ENCODE assay signal across 8 cellular contexts in genomic region chr15:88274534-88275460, GRCh38. TPM values are rescaled to one million over a fixed set of nuclear protein-coding genes. Genes with fewer than 3 reads are reported as not detected.
DNase-seq lines count a peak whose midpoint lies in the region; ATAC-seq, FAIRE-seq and TF ChIP-seq lines count a peak whose summit lies in the region.
"Had no signal": no experiment of that assay in that cellular context is flagged by ENCODE, and none has a peak within 500 bp of the region (broad histone marks: within the 10 kb centered on the region; RNA-seq: fewer than 3 reads in every experiment).

No MANE protein-coding gene starts in this region.

- no peak overlapping the region for H3K4me3 ChIP-seq in WI38 (ENCODE audit: low read depth, low read length)
- H3K4me3 ChIP-seq in HepG2 (replicated peaks in 1 of 3; ENCODE audit: insufficient read depth in 1 of 3, low read depth in 2 of 3, low read length in 3 of 3) = no peak overlapping the region

- ATAC-seq in GM21529 (IDR thresholded peaks at IDR 0.05; ENCODE audit: unreplicated experiment) = peak; percentile 81
- ATAC-seq in HepG2 = peak; percentile 94

- no peaks in the 10 kb centered on the region for H3K36me3 ChIP-seq in HepG2 (replicated peaks in 1 of 2; ENCODE audit: control insufficient read depth in 1 of 2, insufficient read depth in 2 of 2, low read length in 2 of 2)

- CTCF ChIA-PET in HepG2 (lab: Yijun Ruan, JAX; ENCODE audit: low intra/inter-chr PET ratio, low total read pairs) = no interaction called here

- H3K9ac ChIP-seq in HepG2 (ENCODE audit: insufficient read depth, low read depth, low read length) = no peak overlapping the region

- no peak for TF ChIP-seq EP300 in HepG2 (IDR thresholded peaks at IDR 0.05; ENCODE audit: low read depth in 2 of 2, low read length in 2 of 2)
- TF ChIP-seq EP300 in HepG2 (CRISPR knock-in tag; IDR thresholded peaks at IDR 0.05; ENCODE audit: borderline replicate concordance) = no peak

- no peak for TF ChIP-seq POLR2A in HepG2 (IDR thresholded peaks at IDR 0.05; ENCODE audit: insufficient read depth in 1 of 2, low read depth in 2 of 2, low read length in 2 of 2)

- in situ Hi-C loops in HepG2 (cut with HindIII; ENCODE audit: extremely low pct_ligation_motif_present, low pct_unique_long_range_greater_than_20kb) = no loop called here

- H3K4me1 ChIP-seq in HepG2 (ENCODE audit: insufficient read depth, low read length) = no peaks in the 10 kb centered on the region

- BruUV-seq in HepG2 (replicated peaks; lab: Mats Ljungman, UMichigan) = no TSS peak

- TF ChIP-seq CTCF in WI38 (IDR thresholded peaks at IDR 0.05; ENCODE audit: low read depth, low read length) = peak; percentile 85
- peak; percentile 89 for TF ChIP-seq CTCF in HepG2 (CRISPR knock-in tag; IDR thresholded peaks at IDR 0.05)

- peak; percentile 29 for DNase-seq in GM04504 (ENCODE audit: low read depth)
- peak; percentile 29 for DNase-seq in LHCN-M2 (ENCODE audit: low read depth)
- DNase-seq in central memory CD4-positive, alpha-beta T cell = peak; percentile 5
- peak; percentile 7 for DNase-seq in HepG2 (ENCODE audit: low spot score)
- DNase-seq in stimulated activated CD4-positive, alpha-beta T cell treated with anti-CD3 and anti-CD28 coated beads, TNF-alpha, amount 100 ng/mL, for 4 hours (ENCODE audit: low read depth in 3 of 3) = peak; percentile 19 to 46 (median 37)

- no peak for FAIRE-seq in HepG2 (lab: Jason Lieb, UNC)

- TF ChIP-seq RAD21 in HepG2 (CRISPR knock-in tag; IDR thresholded peaks at IDR 0.05) = peak; percentile 40; the same call in 1 of the 2 replicates

- 19% methylated on average over 11 of the region's 11 CpGs for WGBS in HepG2 (ENCODE audit: low lambda C conversion rate)

- H3K9me3 ChIP-seq in HepG2 (ENCODE audit: low read length) = no peaks in the 10 kb centered on the region

- no peak overlapping the region for H3K4me2 ChIP-seq in HepG2 (ENCODE audit: low read depth, low read length)

- intact Hi-C loops in HepG2 (cut with micrococcal nuclease; ENCODE audit: unreplicated experiment) = no loop called here

- H2AFZ ChIP-seq in HepG2 (ENCODE audit: low read length) = no peak overlapping the region

- no peak overlapping the region for H3K27ac ChIP-seq in HepG2 (ENCODE audit: extremely low read length, insufficient read depth, low read length)
- H3K27ac ChIP-seq: epithelial cell of prostate had no signal

- no peaks in the 10 kb centered on the region; a peak in 1 of 5 replicates for H3K27me3 ChIP-seq in HepG2 (ENCODE audit: control insufficient read depth in 1 of 2, insufficient read depth in 2 of 2, low read length in 2 of 2)

- peaks cover 4% of the 10 kb centered on the region; the same call in 1 of the 2 replicates for H4K20me1 ChIP-seq in HepG2 (ENCODE audit: insufficient read depth, low read length)

- POLR2A ChIA-PET in HepG2 (lab: Yijun Ruan, JAX) = no interaction called here

- no peaks in the 10 kb centered on the region for H3K79me2 ChIP-seq in HepG2 (ENCODE audit: insufficient read depth, low read length)

TF ChIP-seq in HepG2, 621 proteins besides CTCF, POLR2A, EP300 and RAD21:
- TF ChIP-seq TBL1XR1 (IDR thresholded peaks at IDR 0.05; ENCODE audit: borderline replicate concordance, low read length, partially characterized antibody) = no peak
- peak; percentile 31; the same call in 1 of the 2 replicates for TF ChIP-seq ZNF644 (CRISPR knock-in tag; IDR thresholded peaks at IDR 0.05; ENCODE audit: low read depth)
- no peak for TF ChIP-seq ZBTB25 (CRISPR knock-in tag; IDR thresholded peaks at IDR 0.05)
- peak; percentile 73 for TF ChIP-seq STAG1 (CRISPR knock-in tag; IDR thresholded peaks at IDR 0.05)
- TF ChIP-seq SP2 (CRISPR knock-in tag; IDR thresholded peaks at IDR 0.05) = no peak
- no peak for TF ChIP-seq ASH2L (IDR thresholded peaks at IDR 0.05; ENCODE audit: insufficient read length, low read depth, low read length)
- TF ChIP-seq ZKSCAN8 (CRISPR knock-in tag; IDR thresholded peaks at IDR 0.05; ENCODE audit: borderline replicate concordance) = no peak
- TF ChIP-seq ZKSCAN5 (CRISPR knock-in tag; IDR thresholded peaks at IDR 0.05) = no peak
- TF ChIP-seq ZMYM4 (CRISPR knock-in tag; IDR thresholded peaks at IDR 0.05) = peak; percentile 17; the same call in 1 of the 2 replicates
- 0 out of 2 replicates have a peak, but pooled peaks have one; percentile 8 for TF ChIP-seq ZNF687 (CRISPR knock-in tag; IDR thresholded peaks at IDR 0.05)
- TF ChIP-seq HOXA7 (CRISPR knock-in tag; IDR thresholded peaks at IDR 0.05) = no peak
- TF ChIP-seq FOXO1 (CRISPR knock-in tag; IDR thresholded peaks at IDR 0.05) = 0 out of 2 replicates have a peak, but pooled peaks have one; percentile 18
- TF ChIP-seq ZNF101 (CRISPR knock-in tag; IDR thresholded peaks at IDR 0.05; ENCODE audit: borderline replicate concordance, low read depth) = no peak
- TF ChIP-seq GABPA (IDR thresholded peaks at IDR 0.05; ENCODE audit: low read depth, low read length) = no peak
- TF ChIP-seq GABPA (CRISPR knock-in tag; IDR thresholded peaks at IDR 0.05; ENCODE audit: low read depth) = no peak
- TF ChIP-seq ZFX (CRISPR knock-in tag; IDR thresholded peaks at IDR 0.05; ENCODE audit: low read depth) = 0 out of 2 replicates have a peak, but pooled peaks have one; percentile 30

RNA-seq across cellular contexts. Expression of gene NTRK3, which starts 18.3 kb away (rescaled TPM):
- total RNA-seq in LHCN-M2 (2014; rRNA removed) = 0.23 and 0.45 TPM in 2 replicates
- 0.47 TPM for polyA plus RNA-seq in LHCN-M2 (2012)
- total RNA-seq in HepG2 (2016; rRNA removed; fragmentation: Illumina TruSeq; extraction: Trizol) = not detected in 2 replicates
- total RNA-seq in HepG2 (2016; cell fraction: cytosol; rRNA removed; fragmentation: Illumina TruSeq; extraction: Trizol; ENCODE audit: low read depth) = not detected in 2 replicates
- not detected in 2 replicates for total RNA-seq in HepG2 (2016; cell fraction: insoluble cytoplasmic fraction; rRNA removed; fragmentation: Illumina TruSeq; extraction: Trizol)
- total RNA-seq in HepG2 (2016; cell fraction: membrane; rRNA removed; fragmentation: Illumina TruSeq; extraction: Trizol) = not detected in 2 replicates
- total RNA-seq in HepG2 (2016; cell fraction: nucleus; rRNA removed; fragmentation: Illumina TruSeq; extraction: Trizol) = not detected in 2 replicates
- polyA plus RNA-seq in HepG2 (2011; rRNA removed) = not detected in 2 replicates
- not detected in 2 replicates for polyA plus RNA-seq in HepG2 (2011; cell fraction: cytosol; rRNA removed)
- polyA plus RNA-seq in HepG2 (2011; cell fraction: nucleus; rRNA removed) = not detected in 2 replicates
- polyA plus RNA-seq in HepG2 (2012) = not detected in 2 replicates
- polyA plus RNA-seq in HepG2 (2016; cell fraction: cytosol; fragmentation: Illumina TruSeq; extraction: Trizol; ENCODE audit: low read depth) = not detected in 2 replicates
- not detected in 2 replicates for polyA plus RNA-seq in HepG2 (2016; cell fraction: insoluble cytoplasmic fraction; fragmentation: Illumina TruSeq; extraction: Trizol; ENCODE audit: low read depth)
- polyA plus RNA-seq in HepG2 (2016; cell fraction: membrane; fragmentation: Illumina TruSeq; extraction: Trizol; ENCODE audit: low read depth) = not detected in 2 replicates
- polyA plus RNA-seq in HepG2 (2016; cell fraction: nucleus; fragmentation: Illumina TruSeq; extraction: Trizol; ENCODE audit: insufficient read depth, low read depth) = not detected in 2 replicates
- polyA minus RNA-seq in HepG2 (2011; rRNA and poly(A)+ RNA removed; ENCODE audit: low replicate concordance) = 0.23 TPM in 1 of 2 replicates, not detected in the other
- not detected in 2 replicates for polyA minus RNA-seq in HepG2 (2011; cell fraction: cytosol; rRNA and poly(A)+ RNA removed)
- not detected in 2 replicates for polyA minus RNA-seq in HepG2 (2011; cell fraction: nucleus; rRNA and poly(A)+ RNA removed)
